ENCODE assay signal across 13 cellular contexts in genomic region chr17:58416396-58416795, GRCh38. TPM values are rescaled to one million over a fixed set of nuclear protein-coding genes. Genes with fewer than 3 reads are reported as not detected.
DNase-seq lines count a peak whose midpoint lies in the region; ATAC-seq and TF ChIP-seq lines count a peak whose summit lies in the region.
"Had no signal": no experiment of that assay in that cellular context is flagged by ENCODE, and none has a peak within 500 bp of the region (broad histone marks: within the 10 kb centered on the region; RNA-seq: fewer than 3 reads in every experiment).

No MANE protein-coding gene starts in this region.

- H3K4me3 Mint-ChIP-seq in Calu3 (ENCODE audit: low read depth, unreplicated experiment): peak overlapping the region; percentile 77
- H3K4me3 Mint-ChIP-seq in nephron: peak overlapping the region; percentile 66 to 82 (median 72)
- H3K4me3 Mint-ChIP-seq: naive thymus-derived CD4-positive, alpha-beta T cell had no signal

- DNase-seq in Calu3 (no peak), PC-9 (no peak), epithelial cell of prostate (ENCODE audit: low read depth, low spot score) (no peak), NCI-H2107 (lab: John Stamatoyannopoulos, UW) (no peak)
- DNase-seq: amniotic stem cell; MV-4-11; naive thymus-derived CD4-positive, alpha-beta T cell; NCI-H524; WERI-Rb-1 had no signal

- H3K4me2 ChIP-seq in PC-9: peak overlapping the region; percentile 65; the same call in 1 of the 2 replicates

- POLR2A ChIA-PET in PC-9 (lab: Charles Lee; ENCODE audit: unreplicated experiment): interaction anchor here (0.6 kb wide), 1 partner anchor 1653 kb away, joined by 3 read pairs; no protein-coding TSS in a partner anchor

- ATAC-seq in HG02938 (IDR thresholded peaks at IDR 0.05; ENCODE audit: unreplicated experiment) (no peak), HG02678 (IDR thresholded peaks at IDR 0.05; ENCODE audit: unreplicated experiment) (no peak), GM21360 (IDR thresholded peaks at IDR 0.05; ENCODE audit: unreplicated experiment) (no peak)
- ATAC-seq: naive thymus-derived CD4-positive, alpha-beta T cell had no signal

- intact Hi-C loops in Calu3 (cut with micrococcal nuclease; ENCODE audit: unreplicated experiment): loop anchor here (2.0 kb wide), 3 partner anchors 16 to 64 kb away; partner anchors contain the start of gene SUPT4H1
- intact Hi-C loops in PC-9 (cut with micrococcal nuclease; ENCODE audit: unreplicated experiment): loop anchor here (2.0 to 10.0 kb wide), 2 partner anchors 26 to 202 kb away; partner anchors contain the start of gene MKS1

- H3K27me3 ChIP-seq in PC-9 (ENCODE audit: insufficient read depth, low read depth): peaks cover 19% of the 10 kb centered on the region

- H3K36me3 ChIP-seq in PC-9 (ENCODE audit: low read depth): no peaks in the 10 kb centered on the region
- H3K36me3 ChIP-seq: WERI-Rb-1 had no signal

- no peaks in the 10 kb centered on the region for H3K9me2 ChIP-seq in PC-9 (ENCODE audit: insufficient read depth)

- BruUV-seq in Calu3 (replicated peaks; lab: Mats Ljungman, UMichigan): no TSS peak
- BruUV-seq in PC-9 (replicated peaks; lab: Mats Ljungman, UMichigan): no TSS peak

- H3K9me3 Mint-ChIP-seq in Calu3 (ENCODE audit: low read depth, unreplicated experiment) (no peaks in the 10 kb centered on the region), nephron (no peaks in the 10 kb centered on the region)
- H3K9me3 Mint-ChIP-seq: naive thymus-derived CD4-positive, alpha-beta T cell had no signal

- H3K27me3 Mint-ChIP-seq in Calu3 (ENCODE audit: unreplicated experiment): no peaks in the 10 kb centered on the region
- peaks cover 12% of the 10 kb centered on the region for H3K27me3 Mint-ChIP-seq in nephron (ENCODE audit: low read depth)
- H3K27me3 Mint-ChIP-seq: naive thymus-derived CD4-positive, alpha-beta T cell had no signal

- CTCF ChIA-PET in Calu3 (lab: Charles Lee): interaction anchor here (1.5 to 2.6 kb wide), 3 partner anchors 11 to 99 kb away, joined by 4 to 40 read pairs (median 36); partner anchors contain the start of gene SUPT4H1
- CTCF ChIA-PET in PC-9 (lab: Charles Lee): interaction anchor here (2.5 kb wide), 1 partner anchor 99 kb away, joined by 28 read pairs; no protein-coding TSS in a partner anchor

- no peaks in the 10 kb centered on the region for H4K20me1 ChIP-seq in PC-9 (ENCODE audit: insufficient read depth)

- H3K27ac Mint-ChIP-seq in Calu3 (ENCODE audit: unreplicated experiment) (peak overlapping the region; percentile 83), nephron (peak overlapping the region; percentile 9 to 28 (median 12))

- H3K4me1 ChIP-seq in PC-9 (replicated peaks; ENCODE audit: insufficient read depth): peaks cover 36% of the 10 kb centered on the region

- peaks cover 7% of the 10 kb centered on the region; the same call in 1 of the 2 replicates for H3F3A ChIP-seq in PC-9 (ENCODE audit: insufficient read depth, low read depth)

- H2AFZ ChIP-seq in PC-9: no peak overlapping the region

- H3K27ac ChIP-seq in PC-9 (no peak overlapping the region), epithelial cell of prostate (peak overlapping the region; percentile 86)

- H3K79me2 ChIP-seq in PC-9 (ENCODE audit: low read depth): no peaks in the 10 kb centered on the region

- H3K4me1 Mint-ChIP-seq in Calu3 (ENCODE audit: low read depth, unreplicated experiment) (peaks cover 31% of the 10 kb centered on the region), nephron (no peaks in the 10 kb centered on the region)

- H3K9me3 ChIP-seq in PC-9 (ENCODE audit: insufficient read depth, low read depth): no peaks in the 10 kb centered on the region

- H3K36me3 Mint-ChIP-seq in Calu3 (ENCODE audit: insufficient read depth, unreplicated experiment) (peaks cover 14% of the 10 kb centered on the region), nephron (ENCODE audit: low read depth) (no peaks in the 10 kb centered on the region)
- H3K36me3 Mint-ChIP-seq: naive thymus-derived CD4-positive, alpha-beta T cell had no signal

- TF ChIP-seq CTCF in Calu3 (IDR thresholded peaks at IDR 0.05; ENCODE audit: unreplicated experiment) (no peak), PC-9 (conservative IDR thresholded peaks at IDR 0.05) (no peak), nephron (IDR thresholded peaks at IDR 0.05; ENCODE audit: unreplicated experiment in 3 of 3) (no peak)

- H3K4me3 ChIP-seq in PC-9: no peak overlapping the region

RNA-seq across cellular contexts. Expression of gene RNF43, which starts 0.9 kb away (rescaled TPM):
- 2.9 and 4.5 TPM in 2 replicates for total RNA-seq in Calu3 (2022)
- total RNA-seq in PC-9 (2021): 0.33 TPM in 1 of 2 replicates, not detected in the other
